ENCODE assay signal across 25 cellular contexts in genomic region chr6:51648236-51648635, GRCh38.
DNase-seq lines count a peak whose midpoint lies in the region; ATAC-seq, FAIRE-seq and TF ChIP-seq lines count a peak whose summit lies in the region.
"Had no signal": no experiment of that assay in that cellular context is flagged by ENCODE, and none has a peak within 500 bp of the region (broad histone marks: within the 10 kb centered on the region; RNA-seq: fewer than 3 reads in every experiment).

No MANE protein-coding gene starts in this region.

- no peaks in the 10 kb centered on the region for H3K79me2 ChIP-seq in keratinocyte (ENCODE audit: control insufficient read depth, insufficient read depth, low read length)

- peak overlapping the region; percentile 45 for H3K4me2 ChIP-seq in keratinocyte (ENCODE audit: control insufficient read depth, extremely low read depth, insufficient read depth, low read depth, low read length)
- H3K4me2 ChIP-seq: SK-N-SH had no signal

- peak; percentile 17; the same call in 1 of the 3 replicates for ATAC-seq in RWPE2 (ENCODE audit: low read depth)
- ATAC-seq: HepG2, K562, Panc1 had no signal

- FAIRE-seq in keratinocyte (lab: Jason Lieb, UNC), result peak; percentile 80
- FAIRE-seq: GM18507, H54, HepG2, K562 had no signal

- H3K27ac ChIP-seq in RWPE2 (ENCODE audit: poor library complexity, severe bottlenecking) (no peak overlapping the region), keratinocyte (ENCODE audit: control insufficient read depth, insufficient read depth, low read length) (no peak overlapping the region), substantia nigra (ENCODE audit: low read depth, low read length, poor library complexity, severe bottlenecking) (no peak overlapping the region)

- no peaks in the 10 kb centered on the region for H4K20me1 ChIP-seq in keratinocyte (ENCODE audit: control insufficient read depth, extremely low read depth, insufficient read depth, low read length)

- no peaks in the 10 kb centered on the region for H3K27me3 ChIP-seq in RWPE2 (ENCODE audit: insufficient read depth, poor library complexity, severe bottlenecking)
- H3K27me3 ChIP-seq in keratinocyte (ENCODE audit: control insufficient read depth, extremely low read depth, insufficient read depth, low read length), result no peaks in the 10 kb centered on the region

- H2AFZ ChIP-seq in keratinocyte (ENCODE audit: control insufficient read depth, low read length), result no peak overlapping the region

- H3K4me3 ChIP-seq in RWPE2 (ENCODE audit: severe bottlenecking) (no peak overlapping the region), keratinocyte (ENCODE audit: control insufficient read depth in 2 of 3, extremely low read depth in 1 of 3, insufficient read depth in 2 of 3, low read depth in 1 of 3, low read length in 3 of 3) (no peak overlapping the region)
- H3K4me3 ChIP-seq: K562 had no signal

- dilution Hi-C loops in keratinocyte (cut with MboI; ENCODE audit: extremely low pct_ligation_motif_present, low sequenced_read_pairs), result no loop called here

- H3K36me3 ChIP-seq in RWPE2 (ENCODE audit: low read depth) (no peaks in the 10 kb centered on the region), keratinocyte (ENCODE audit: control insufficient read depth in 2 of 2, extremely low read depth in 1 of 2, insufficient read depth in 2 of 2, low read length in 2 of 2) (no peaks in the 10 kb centered on the region)

- TF ChIP-seq CTCF in RWPE2 (IDR thresholded peaks at IDR 0.05; ENCODE audit: poor library complexity, severe bottlenecking) (no peak), keratinocyte (optimal IDR thresholded peaks at IDR 0.05 in 1 of 3, IDR thresholded peaks at IDR 0.05 in 1 of 3, conservative IDR thresholded peaks at IDR 0.05 in 1 of 3; ENCODE audit: extremely low read depth in 1 of 3, insufficient read depth in 2 of 3, low read length in 3 of 3) (no peak)

- no peaks in the 10 kb centered on the region for H3K9me3 ChIP-seq in RWPE2 (ENCODE audit: severe bottlenecking)
- H3K9me3 ChIP-seq in keratinocyte (ENCODE audit: control insufficient read depth, low read depth, low read length), result no peaks in the 10 kb centered on the region
- H3K9me3 ChIP-seq: SK-N-SH had no signal

- H3K4me1 ChIP-seq in RWPE2 (ENCODE audit: insufficient read depth, poor library complexity, severe bottlenecking), result peaks cover 17% of the 10 kb centered on the region
- H3K4me1 ChIP-seq in keratinocyte (ENCODE audit: control insufficient read depth, extremely low read depth, insufficient read depth, low read length), result peaks cover 25% of the 10 kb centered on the region

- H3K9ac ChIP-seq in keratinocyte (ENCODE audit: control insufficient read depth, extremely low read depth, insufficient read depth, low read length), result no peak overlapping the region
- H3K9ac ChIP-seq: SK-N-SH had no signal

- DNase-seq in NCI-H510A treated with DMSO at 0.1 percent for 48 hours (lab: John Stamatoyannopoulos, UW) (peak; percentile 22), NCI-H510A (lab: John Stamatoyannopoulos, UW) (no peak), RWPE2 (ENCODE audit: low spot score) (no peak), keratinocyte (ENCODE audit: low read depth, low spot score) (no peak), HPDE6-E6E7 (ENCODE audit: extremely low spot score) (no peak), NCI-H2227 treated with DMSO at 0.1 percent for 48 hours (lab: John Stamatoyannopoulos, UW) (no peak), AG20443 (ENCODE audit: low spot score) (no peak), substantia nigra (lab: John Stamatoyannopoulos, UW) (no peak)
- DNase-seq: 8988T, ACHN, Calu3, Kasumi-1, NCI-H1417 treated with DMSO at 0.1 percent for 48 hours, NCI-H1694 treated with DMSO at 0.1 percent for 48 hours, NCI-H2081, NCI-H2171 treated with DMSO at 0.1 percent for 48 hours, NCI-H526, SIG-M5, SK-N-SH, SW 1271 had no signal

- no peaks in the 10 kb centered on the region for H3K9me1 ChIP-seq in keratinocyte (ENCODE audit: control insufficient read depth, extremely low read depth, insufficient read depth, low read length)
